Comparison of ENCODE assay signal across 26 cellular contexts in genomic region chr3:124574012-124574411, GRCh38.
"Had no signal": no experiment of that assay in that cellular context is flagged by ENCODE, and none has a peak within 500 bp of the region (broad histone marks: within the 10 kb centered on the region; RNA-seq: fewer than 3 reads in every experiment).

No MANE protein-coding gene starts in this region.

- FAIRE-seq: endothelial cell of umbilical vein, islet of Langerhans, small intestine had no signal

- ATAC-seq: activated naive CD4-positive, alpha-beta T cell treated with anti-CD3 and anti-CD28 coated beads, Interleukin-2, amount 50 U/mL, for 72 hours; activated T-cell treated with anti-CD3 and anti-CD28 coated beads, Interleukin-2, amount 50 U/mL, for 72 hours; heart right ventricle; left cardiac atrium; left ventricle myocardium superior; naive thymus-derived CD4-positive, alpha-beta T cell; stimulated activated naive B cell treated with anti-CD40 and anti-IgM and Interleukin-4, amounts not matched to agents 10 μg/mL and 1 μg/mL and 100 μg/mL, for 72 hours; T-cell; upper lobe of right lung had no signal

- H3K36me3 ChIP-seq: esophagus muscularis mucosa, heart right ventricle, ovary, sigmoid colon, stomach, thyroid gland, upper lobe of right lung had no signal

- H3K27me3 ChIP-seq: esophagus muscularis mucosa, heart right ventricle, ovary, sigmoid colon, stomach, thyroid gland, upper lobe of right lung had no signal

- H3K27ac ChIP-seq: esophagus muscularis mucosa, heart right ventricle, ovary, sigmoid colon, stomach, thyroid gland, upper lobe of right lung had no signal

- DNase-seq: activated CD4-positive, alpha-beta T cell treated with anti-CD3 and anti-CD28 coated beads for 4 hours; activated CD4-positive, alpha-beta T cell treated with anti-CD3 and anti-CD28 coated beads, Interleukin-2, amount 50 U/mL, for 4 hours; activated naive CD4-positive, alpha-beta T cell; activated T-cell treated with anti-CD3 and anti-CD28 coated beads for 4 hours; activated T-cell treated with anti-CD3 and anti-CD28 coated beads, Interleukin-2, amount 50 U/mL, for 72 hours; caudate nucleus; cortex of kidney; foreskin melanocyte; heart right ventricle; left cardiac atrium; left ventricle myocardium superior; midbrain; naive thymus-derived CD4-positive, alpha-beta T cell; ovary; sigmoid colon; small intestine; stimulated activated CD4-positive, alpha-beta T cell treated with anti-CD3 and anti-CD28 coated beads, Interleukin-2, amount 100 ng/mL, for 24 hours; stimulated activated naive B cell treated with anti-CD40 and anti-IgM and Interleukin-4, amounts not matched to agents 10 μg/mL and 1 μg/mL and 100 μg/mL, for 72 hours; stomach; T-cell; thyroid gland; upper lobe of right lung had no signal

- H3K4me3 ChIP-seq: esophagus muscularis mucosa, heart right ventricle, ovary, sigmoid colon, stomach, thyroid gland, upper lobe of right lung had no signal

- H3K9me3 ChIP-seq: esophagus muscularis mucosa, heart right ventricle, ovary, sigmoid colon, stomach, thyroid gland, upper lobe of right lung had no signal
